Comparison of ENCODE assay signal across 19 cellular contexts in the genomic region with DNA sequence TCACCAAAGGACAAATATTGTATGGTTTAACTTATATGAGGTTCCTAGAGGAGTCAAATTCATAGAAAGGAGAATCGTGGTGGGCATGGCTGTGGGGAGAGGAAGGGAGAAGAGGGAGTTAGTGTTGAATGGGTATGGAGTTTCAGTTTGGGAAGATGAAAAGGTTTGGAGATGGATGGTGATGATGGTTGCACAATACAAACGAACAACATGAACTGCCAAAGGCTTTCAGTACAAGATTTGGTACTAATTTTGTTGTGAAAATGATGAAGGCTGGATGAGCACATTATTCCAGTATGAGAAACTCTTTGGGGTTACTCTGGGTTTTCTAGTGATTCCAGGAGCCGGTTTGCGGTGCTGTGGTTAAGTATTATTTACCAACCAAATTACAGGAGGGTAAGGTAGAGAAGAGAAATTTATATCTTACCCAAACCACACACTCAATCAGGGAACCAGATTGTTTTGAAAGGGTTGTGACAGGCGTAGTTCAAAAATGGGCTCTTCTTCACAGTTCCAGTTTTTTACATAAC.
"Had no signal": no experiment of that assay in that cellular context is flagged by ENCODE, and none has a peak within 500 bp of the region (broad histone marks: within the 10 kb centered on the region; RNA-seq: fewer than 3 reads in every experiment).

No MANE protein-coding gene starts in this region.

- DNase-seq: dermis blood vessel endothelial cell; effector memory CD4-positive, alpha-beta T cell; head of caudate nucleus; kidney; natural killer cell; occipital lobe; ovary; posterior cingulate gyrus; psoas muscle; right cardiac atrium; spleen; stimulated activated CD4-positive, alpha-beta T cell treated with anti-CD3 and anti-CD28 coated beads, Interleukin-4, amount 100 ng/mL, for 4 hours; stimulated activated naive CD8-positive, alpha-beta T cell treated with anti-CD3 and anti-CD28 coated beads, Interleukin-15, Interleukin-2, amounts not matched to agents 100 U/mL and 50 U/mL, for 24 hours; upper lobe of left lung had no signal

- H3K4me3 ChIP-seq: coronary artery, lung, ovary, psoas muscle, skin epidermis, spleen, thoracic aorta, tibial nerve, upper lobe of left lung had no signal

- H3K36me3 ChIP-seq: ovary, spleen, thoracic aorta, tibial nerve, upper lobe of left lung had no signal

- H3K27me3 ChIP-seq: ovary, tibial nerve, upper lobe of left lung had no signal

- H3K4me1 ChIP-seq: psoas muscle, spleen, tibial nerve, upper lobe of left lung had no signal

- H3K27ac ChIP-seq: coronary artery, ovary, psoas muscle, skin epidermis, spleen, thoracic aorta, tibial nerve, upper lobe of left lung had no signal

- H3K9me3 ChIP-seq: ovary had no signal
